Comparison of ENCODE assay signal across 3 cellular contexts in genomic region chr2:949894-950626, GRCh38.
TF ChIP-seq lines count a peak whose summit lies in the region.

No MANE protein-coding gene starts in this region.

TF ChIP-seq in liver, 16 proteins besides CTCF, POLR2A, EP300 and RAD21:
- TF ChIP-seq FOXA2 (IDR thresholded peaks at IDR 0.05) (no peak), TAF1 (conservative IDR thresholded peaks at IDR 0.05) (no peak), NR2F2 (IDR thresholded peaks at IDR 0.05) (no peak)

TF ChIP-seq in HepG2, 621 proteins besides CTCF, POLR2A, EP300 and RAD21:
- TF ChIP-seq FOXK1 (CRISPR knock-in tag; IDR thresholded peaks at IDR 0.05; ENCODE audit: borderline replicate concordance, low read depth) (no peak), SIX1 (CRISPR knock-in tag; IDR thresholded peaks at IDR 0.05; ENCODE audit: borderline replicate concordance) (no peak), FOXJ3 (CRISPR knock-in tag; IDR thresholded peaks at IDR 0.05; ENCODE audit: borderline replicate concordance) (no peak), ZBTB7B (CRISPR knock-in tag; IDR thresholded peaks at IDR 0.05) (no peak), AFF4 (CRISPR knock-in tag; IDR thresholded peaks at IDR 0.05) (no peak), ZNF136 (CRISPR knock-in tag; IDR thresholded peaks at IDR 0.05; ENCODE audit: low read depth) (no peak), CREM (IDR thresholded peaks at IDR 0.05) (no peak), CREM (CRISPR knock-in tag; IDR thresholded peaks at IDR 0.05) (no peak), SRSF4 (IDR thresholded peaks at IDR 0.05; ENCODE audit: low read depth, low read length, poor library complexity, severe bottlenecking) (no peak), ZNF570 (CRISPR knock-in tag; IDR thresholded peaks at IDR 0.05; ENCODE audit: borderline replicate concordance) (no peak), TEF (CRISPR knock-in tag; IDR thresholded peaks at IDR 0.05) (no peak), ZBTB14 (CRISPR knock-in tag; IDR thresholded peaks at IDR 0.05) (no peak), HDAC2 (CRISPR knock-in tag; IDR thresholded peaks at IDR 0.05) (no peak), MEF2D (CRISPR knock-in tag; IDR thresholded peaks at IDR 0.05) (no peak), ZNF513 (CRISPR knock-in tag; conservative IDR thresholded peaks at IDR 0.05) (no peak), SP140L (CRISPR knock-in tag; IDR thresholded peaks at IDR 0.05; ENCODE audit: borderline replicate concordance) (no peak), FIP1L1 (IDR thresholded peaks at IDR 0.05; ENCODE audit: borderline replicate concordance, insufficient read depth, low read depth, low read length) (no peak)

TF ChIP-seq in K562, 482 proteins besides CTCF, POLR2A, EP300 and RAD21:
- TF ChIP-seq KLF16 (IDR thresholded peaks at IDR 0.05), result no peak
- no peak for TF ChIP-seq HMBOX1 (IDR thresholded peaks at IDR 0.05)
- no peak for TF ChIP-seq ETV1 (tag; conservative IDR thresholded peaks at IDR 0.05; ENCODE audit: low read depth)
- TF ChIP-seq ZBTB40 (IDR thresholded peaks at IDR 0.05), result no peak
- no peak for TF ChIP-seq ZBTB40 (CRISPR knock-in tag; IDR thresholded peaks at IDR 0.05)
- TF ChIP-seq PREB (CRISPR knock-in tag; IDR thresholded peaks at IDR 0.05), result no peak
- no peak for TF ChIP-seq CLOCK (CRISPR knock-in tag; IDR thresholded peaks at IDR 0.05; ENCODE audit: borderline replicate concordance)
- no peak for TF ChIP-seq ZFX (CRISPR knock-in tag; IDR thresholded peaks at IDR 0.05)
- no peak for TF ChIP-seq WHSC1 (IDR thresholded peaks at IDR 0.05; ENCODE audit: low read length)
- TF ChIP-seq SNAPC5 (CRISPR knock-in tag; IDR thresholded peaks at IDR 0.05), result no peak
- no peak for TF ChIP-seq ZNF398 (CRISPR knock-in tag; IDR thresholded peaks at IDR 0.05)
